Comparison of ENCODE assay signal across 8 cellular contexts in genomic region chr9:137205126-137206069, GRCh38.
DNase-seq lines count a peak whose midpoint lies in the region; ATAC-seq and TF ChIP-seq lines count a peak whose summit lies in the region.

Gene NDOR1 (plus strand): TSS chr9:137205700. CDS start chr9:137205778, 78 bp downstream.
A gene with protein sequence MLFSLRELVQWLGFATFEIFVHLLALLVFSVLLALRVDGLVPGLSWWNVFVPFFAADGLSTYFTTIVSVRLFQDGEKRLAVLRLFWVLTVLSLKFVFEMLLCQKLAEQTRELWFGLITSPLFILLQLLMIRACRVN (minus strand): TSS chr9:137205648. CDS start chr9:137205414, 234 bp downstream.

- H3K27me3 ChIP-seq in WERI-Rb-1 (ENCODE audit: insufficient read depth, low read depth, severe bottlenecking) (no peaks in the 10 kb centered on the region), iPS-18a (ENCODE audit: control insufficient read depth, insufficient read depth, low read length) (no peaks in the 10 kb centered on the region)

- H3K4me1 ChIP-seq in iPS-18a (ENCODE audit: control insufficient read depth, low read depth, low read length) = peaks cover 9% of the 10 kb centered on the region

- ATAC-seq in HG02885 (IDR thresholded peaks at IDR 0.05; ENCODE audit: poor library complexity, unreplicated experiment) = peak; percentile 57
- no peak for ATAC-seq in HG03095 (IDR thresholded peaks at IDR 0.05; ENCODE audit: unreplicated experiment)

- DNase-seq in NCI-H2196 treated with DMSO at 0.1 percent for 48 hours (lab: John Stamatoyannopoulos, UW; ENCODE audit: unreplicated experiment) (peak; percentile 58), WERI-Rb-1 (peak; percentile 69), T47D (ENCODE audit: low read depth in 1 of 2, low spot score in 1 of 2) (peak; percentile 90 to 97), skeletal muscle cell (ENCODE audit: low read depth) (peak; percentile 32)

- H3K9ac ChIP-seq in iPS-18a (ENCODE audit: low read length) = peak within 1 kb of the TSS; percentile 83

- peak within 1 kb of the TSS; percentile 96 for H3K4me3 ChIP-seq in GM08714 (ENCODE audit: low read length)
- H3K4me3 ChIP-seq in WERI-Rb-1 (ENCODE audit: low read depth, low read length) = peak within 1 kb of the TSS; percentile 82
- H3K4me3 ChIP-seq in iPS-18a (ENCODE audit: low read length) = peak within 1 kb of the TSS; percentile 95
- peak within 1 kb of the TSS; percentile 93 for H3K4me3 ChIP-seq in skeletal muscle cell (ENCODE audit: low read depth, low read length)

- H3K9me3 ChIP-seq in WERI-Rb-1 (ENCODE audit: severe bottlenecking) (no peaks in the 10 kb centered on the region), iPS-18a (ENCODE audit: control insufficient read depth, low read depth, low read length) (no peaks in the 10 kb centered on the region)

- H3K36me3 ChIP-seq in WERI-Rb-1 = no peaks in the 10 kb centered on the region
- peaks cover 5% of the 10 kb centered on the region for H3K36me3 ChIP-seq in iPS-18a (ENCODE audit: control insufficient read depth, low read depth, low read length)

- peak within 1 kb of the TSS; percentile 80 for H3K27ac ChIP-seq in WERI-Rb-1
- H3K27ac ChIP-seq in iPS-18a (ENCODE audit: low read length) = no peak within 1 kb of the TSS

- in situ Hi-C loops in T47D (cut with HindIII; ENCODE audit: low pct_unique_long_range_greater_than_20kb, low sequenced_read_pairs) = no loop called here

- TF ChIP-seq CTCF in WERI-Rb-1 (IDR thresholded peaks at IDR 0.05; ENCODE audit: low read depth, low read length) = no peak

Comparison
In these comparisons a context has a peak if more than half of its experiments do, and no peak if none do; other contexts are left out.
1. DNase-seq: peak in every context shown above with its lines; median percentile 94 in T47D; 69 in WERI-Rb-1; 58 in NCI-H2196 treated with DMSO at 0.1 percent for 48 hours; 32 in skeletal muscle cell.